ENCODE assay signal across 4 cellular contexts in the genomic region with DNA sequence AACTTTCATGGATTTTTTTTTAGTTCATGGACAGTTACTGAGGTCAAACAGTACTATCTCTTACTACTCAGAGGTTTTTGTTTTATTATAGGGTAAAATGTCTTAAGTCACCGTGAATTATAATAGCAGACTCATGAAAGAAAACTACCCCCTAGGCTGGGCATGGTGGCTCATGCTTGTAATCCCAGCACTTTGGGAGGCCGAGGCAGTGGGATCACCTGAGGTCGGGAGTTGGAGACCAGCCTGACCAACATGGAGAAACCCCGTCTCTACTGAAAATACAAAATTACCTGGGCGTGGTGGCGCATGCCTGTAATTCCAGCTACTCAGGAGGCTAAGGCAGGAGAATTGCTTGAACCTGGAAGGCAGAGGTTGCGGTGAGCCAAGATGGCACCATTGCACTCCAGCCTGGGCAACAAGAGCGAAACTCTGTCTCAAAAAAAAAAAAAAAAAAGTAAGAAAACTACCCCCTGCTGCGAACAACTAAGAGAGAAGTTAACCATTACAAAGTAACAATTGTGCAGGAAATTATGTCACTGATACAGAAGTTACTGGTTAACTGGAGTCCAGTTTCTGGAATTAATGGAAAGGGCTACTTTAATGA. TPM values are rescaled to one million over a fixed set of nuclear protein-coding genes. Genes with fewer than 3 reads are reported as not detected.
"Had no signal": no experiment of that assay in that cellular context is flagged by ENCODE, and none has a peak within 500 bp of the region (broad histone marks: within the 10 kb centered on the region; RNA-seq: fewer than 3 reads in every experiment).

No MANE protein-coding gene starts in this region.

RNA-seq across cellular contexts. Expression of a gene that starts 25.1 kb away (rescaled TPM):
- total RNA-seq: activated CD4-positive, alpha-beta memory T cell treated with anti-CD3 and anti-CD28 coated beads, Interleukin-2, amount 10 ng/mL, durations not matched to agents 7 days and 5 days; activated naive CD4-positive, alpha-beta T cell treated with anti-CD3 and anti-CD28 coated beads for 36 hours; Right ventricle myocardium superior; T-helper 1 cell treated with Interleukin-12 subunit alpha and Interleukin-12 subunit beta and Interleukin-4 antibody, amounts not matched to agents 30 ng/mL and 1 ng/mL, for 36 hours had no signal
